In the genomic region with DNA sequence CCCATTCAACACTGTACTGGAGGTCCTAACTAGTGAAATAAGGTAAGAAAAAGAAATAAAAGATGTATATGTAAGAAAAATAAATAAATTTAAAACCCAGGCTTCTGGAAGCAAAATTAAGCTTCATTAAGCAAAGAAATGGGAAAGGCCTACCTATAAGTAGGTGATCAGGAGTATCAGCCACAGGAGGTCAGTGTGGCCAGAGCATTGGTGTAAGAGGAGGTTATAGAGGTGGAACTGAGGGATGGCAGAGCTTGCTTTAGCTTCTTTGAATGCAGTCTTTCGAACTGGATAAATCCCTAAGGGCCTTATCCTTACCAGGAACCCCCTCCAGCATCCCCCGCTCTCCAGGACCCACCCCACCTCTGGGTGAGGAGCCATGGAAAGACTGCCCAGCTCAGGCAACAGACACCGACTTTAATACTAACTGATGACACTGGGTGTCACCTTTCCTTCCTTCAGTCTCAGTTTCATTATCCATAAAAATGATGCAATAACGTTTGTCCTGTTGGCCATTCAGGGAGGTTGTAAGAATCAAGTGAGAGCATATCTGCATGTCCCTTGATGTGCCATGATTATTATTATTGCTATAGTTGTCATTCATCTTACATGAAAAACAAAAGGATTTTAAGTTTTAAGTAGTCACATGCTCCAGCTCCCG, we compare ENCODE assay signal across 19 cellular contexts. TPM values are rescaled to one million over a fixed set of nuclear protein-coding genes. Genes with fewer than 3 reads are reported as not detected.
DNase-seq lines count a peak whose midpoint lies in the region; ATAC-seq and TF ChIP-seq lines count a peak whose summit lies in the region.
"Had no signal": no experiment of that assay in that cellular context is flagged by ENCODE, and none has a peak within 500 bp of the region (broad histone marks: within the 10 kb centered on the region; RNA-seq: fewer than 3 reads in every experiment).

No MANE protein-coding gene starts in this region.

- no peaks in the 10 kb centered on the region for H3K4me1 ChIP-seq in mucosa of descending colon (ENCODE audit: low read depth)

- ATAC-seq in mucosa of descending colon = peak; percentile 26
- ATAC-seq: naive thymus-derived CD8-positive, alpha-beta T cell had no signal

- H3K9me3 ChIP-seq in mucosa of descending colon = no peaks in the 10 kb centered on the region

- no peak overlapping the region for H3K4me3 ChIP-seq in mucosa of descending colon

- H3K27ac ChIP-seq in VCaP = no peak overlapping the region
- H3K27ac ChIP-seq: KMS-11 had no signal

- DNase-seq in NCI-H345 (lab: John Stamatoyannopoulos, UW) = peak; percentile 10
- no peak for DNase-seq in NCI-H345 treated with DMSO at 0.1 percent for 48 hours (lab: John Stamatoyannopoulos, UW; ENCODE audit: unreplicated experiment)
- DNase-seq in NCI-H146 (lab: John Stamatoyannopoulos, UW) = peak; percentile 48
- no peak for DNase-seq in mucosa of descending colon
- no peak for DNase-seq in activated CD4-positive, alpha-beta T cell treated with anti-CD3 and anti-CD28 coated beads for 1 hour
- no peak for DNase-seq in cerebellar nuclear complex (lab: John Stamatoyannopoulos, UW)
- DNase-seq in HUDEP-2 (lab: John Stamatoyannopoulos, UW; ENCODE audit: unreplicated experiment in 76 of 76) = no peak
- DNase-seq: activated CD4-positive, alpha-beta T cell treated with anti-CD3 and anti-CD28 coated beads, Interleukin-2, amount 50 U/mL, for 1 hour; activated CD8-positive, alpha-beta memory T cell treated with anti-CD3 and anti-CD28 coated beads, Interleukin-2, amount 50 U/mL, for 48 hours; activated gamma-delta T cell; amniotic stem cell; DMS153; H9; mesenchymal stem cell; naive thymus-derived CD8-positive, alpha-beta T cell; NCI-H774; stimulated activated CD4-positive, alpha-beta T cell treated with anti-CD3 and anti-CD28 coated beads, Interleukin-2, amount 100 ng/mL, for 48 hours had no signal

- TF ChIP-seq CTCF in VCaP (conservative IDR thresholded peaks at IDR 0.05) (peak; percentile 30), mucosa of descending colon (IDR thresholded peaks at IDR 0.05) (no peak)

- intact Hi-C loops in mucosa of descending colon (cut with DNase I, micrococcal nuclease) = no loop called here

- no peaks in the 10 kb centered on the region for H3K36me3 ChIP-seq in mucosa of descending colon (ENCODE audit: low read depth)

RNA-seq across cellular contexts. Expression of gene CTNNA1, which starts 50.9 kb away (rescaled TPM):
- 100 to 1,000 TPM; 347 to 457 (median 380) TPM for total RNA-seq in mucosa of descending colon

Comparison
In these comparisons a context has a peak if more than half of its experiments do, and no peak if none do; other contexts are left out.
1. DNase-seq: peak in NCI-H345 (single experiment) and NCI-H146 (single experiment); none in NCI-H345 treated with DMSO at 0.1 percent for 48 hours (single experiment), mucosa of descending colon (0 of 3), activated CD4-positive, alpha-beta T cell treated with anti-CD3 and anti-CD28 coated beads for 1 hour (single experiment), cerebellar nuclear complex (0 of 2) and HUDEP-2 (0 of 76).